Comparison of ENCODE assay signal across 11 cellular contexts in genomic region chr10:114401195-114401741, GRCh38. TPM values are rescaled to one million over a fixed set of nuclear protein-coding genes. Genes with fewer than 3 reads are reported as not detected.
DNase-seq lines count a peak whose midpoint lies in the region; ATAC-seq and TF ChIP-seq lines count a peak whose summit lies in the region.
"Had no signal": no experiment of that assay in that cellular context is flagged by ENCODE, and none has a peak within 500 bp of the region (broad histone marks: within the 10 kb centered on the region; RNA-seq: fewer than 3 reads in every experiment).

No MANE protein-coding gene starts in this region.

- H3K27ac ChIP-seq in muscle layer of duodenum (ENCODE audit: low read length), result peak overlapping the region; percentile 10

- POLR2A ChIA-PET in activated CD4-positive, alpha-beta T cell treated with anti-CD3 and anti-CD28 coated beads, Interleukin-2, amount 10 ng/mL, durations not matched to agents 7 days and 5 days (lab: Charles Lee), result no interaction called here

- no peaks in the 10 kb centered on the region for H3K36me3 Mint-ChIP-seq in activated CD4-positive, alpha-beta T cell treated with anti-CD3 and anti-CD28 coated beads, Interleukin-2, amount 10 ng/mL, durations not matched to agents 7 days and 5 days (ENCODE audit: low read depth)

- DNase-seq in A172 (ENCODE audit: low spot score) (peak; percentile 60), RPMI7951 (ENCODE audit: low read depth) (peak; percentile 64), fibroblast of villous mesenchyme (ENCODE audit: low read depth) (peak; percentile 99), activated gamma-delta T cell treated with Interleukin-2 at 50 U/mL for 16 hours (no peak), SIG-M5 (lab: John Stamatoyannopoulos, UW) (no peak)
- DNase-seq in activated CD4-positive, alpha-beta T cell treated with anti-CD3 and anti-CD28 coated beads, Interleukin-2, amount 10 ng/mL, durations not matched to agents 7 days and 5 days, result no peak
- DNase-seq: Karpas-422 had no signal

- no peaks in the 10 kb centered on the region for H3K36me3 ChIP-seq in muscle layer of duodenum (ENCODE audit: control insufficient read depth in 1 of 2, insufficient read depth in 2 of 2, low read length in 2 of 2)

- H3K27me3 Mint-ChIP-seq in activated CD4-positive, alpha-beta T cell treated with anti-CD3 and anti-CD28 coated beads, Interleukin-2, amount 10 ng/mL, durations not matched to agents 7 days and 5 days, result peaks cover 73% of the 10 kb centered on the region

- H3K4me1 Mint-ChIP-seq in activated CD4-positive, alpha-beta T cell treated with anti-CD3 and anti-CD28 coated beads, Interleukin-2, amount 10 ng/mL, durations not matched to agents 7 days and 5 days, result peaks cover 26% of the 10 kb centered on the region

- H3K4me3 ChIP-seq in fibroblast of villous mesenchyme (ENCODE audit: low read depth, low read length) (no peak overlapping the region), muscle layer of duodenum (ENCODE audit: low read depth in 1 of 2, low read length in 2 of 2) (no peak overlapping the region)

- H3K27ac Mint-ChIP-seq in activated CD4-positive, alpha-beta T cell treated with anti-CD3 and anti-CD28 coated beads, Interleukin-2, amount 10 ng/mL, durations not matched to agents 7 days and 5 days, result no peak overlapping the region
- H3K27ac Mint-ChIP-seq: dendritic cell treated with granulocyte-macrophage colony-stimulating factor and Interleukin-4, amounts not matched to agents 40 ng/mL and 50 ng/mL, for 4 days; T-helper 1 cell treated with Interleukin-12 subunit alpha and Interleukin-12 subunit beta and Interleukin-4 antibody, amounts not matched to agents 30 μg/mL and 1 μg/mL, for 36 hours had no signal

- no peaks in the 10 kb centered on the region for H3K27me3 ChIP-seq in muscle layer of duodenum (ENCODE audit: low read depth, low read length)

- no peak for ATAC-seq in GM21737 (IDR thresholded peaks at IDR 0.05; ENCODE audit: unreplicated experiment)

- no peak for TF ChIP-seq CTCF in fibroblast of villous mesenchyme (IDR thresholded peaks at IDR 0.05; ENCODE audit: insufficient read depth, low read depth, low read length)

- H3K4me3 Mint-ChIP-seq in activated CD4-positive, alpha-beta T cell treated with anti-CD3 and anti-CD28 coated beads, Interleukin-2, amount 10 ng/mL, durations not matched to agents 7 days and 5 days, result no peak overlapping the region
- H3K4me3 Mint-ChIP-seq: dendritic cell treated with granulocyte-macrophage colony-stimulating factor and Interleukin-4, amounts not matched to agents 40 ng/mL and 50 ng/mL, for 4 days; T-helper 1 cell treated with Interleukin-12 subunit alpha and Interleukin-12 subunit beta and Interleukin-4 antibody, amounts not matched to agents 30 μg/mL and 1 μg/mL, for 36 hours had no signal

- H3K9me3 ChIP-seq in muscle layer of duodenum (ENCODE audit: control insufficient read depth in 1 of 2, low read length in 2 of 2), result no peaks in the 10 kb centered on the region

- peaks cover 26 to 59% of the 10 kb centered on the region in 2 donors for H3K4me1 ChIP-seq in muscle layer of duodenum (ENCODE audit: control insufficient read depth in 1 of 2, insufficient read depth in 2 of 2, low read length in 2 of 2)

- CTCF ChIA-PET in activated CD4-positive, alpha-beta T cell treated with anti-CD3 and anti-CD28 coated beads, Interleukin-2, amount 10 ng/mL, durations not matched to agents 7 days and 5 days (lab: Charles Lee), result interaction anchor here (0.5 to 0.6 kb wide), 2 partner anchors 22 to 292 kb away, joined by 3 to 5 read pairs; no protein-coding TSS in a partner anchor

- H3K9me3 Mint-ChIP-seq in activated CD4-positive, alpha-beta T cell treated with anti-CD3 and anti-CD28 coated beads, Interleukin-2, amount 10 ng/mL, durations not matched to agents 7 days and 5 days, result no peaks in the 10 kb centered on the region
- H3K9me3 Mint-ChIP-seq: dendritic cell treated with granulocyte-macrophage colony-stimulating factor and Interleukin-4, amounts not matched to agents 40 ng/mL and 50 ng/mL, for 4 days; T-helper 1 cell treated with Interleukin-12 subunit alpha and Interleukin-12 subunit beta and Interleukin-4 antibody, amounts not matched to agents 30 μg/mL and 1 μg/mL, for 36 hours had no signal

RNA-seq across cellular contexts. Expression of gene AFAP1L2, which starts 3.0 kb away (rescaled TPM):
- 0.50 and 1.4 TPM in 2 replicates for total RNA-seq in A172 (2014; rRNA removed; shearing (Covaris generic))
- 1.7 and 2.0 TPM in 2 replicates for total RNA-seq in RPMI7951 (2014; rRNA removed; shearing (Covaris generic))
- total RNA-seq in fibroblast of villous mesenchyme, result 5.5 and 7.3 TPM in 2 replicates
- total RNA-seq in activated CD4-positive, alpha-beta T cell treated with anti-CD3 and anti-CD28 coated beads, Interleukin-2, amount 10 ng/mL, durations not matched to agents 7 days and 5 days, result 1 to 10 TPM; 1.1 to 1.8 TPM

Comparison
In these comparisons a context has a peak if more than half of its experiments do, and no peak if none do; other contexts are left out.
1. DNase-seq: peak in A172 (single experiment), RPMI7951 (single experiment) and fibroblast of villous mesenchyme (single experiment); none in activated gamma-delta T cell treated with Interleukin-2 at 50 U/mL for 16 hours (single experiment), activated CD4-positive, alpha-beta T cell treated with anti-CD3 and anti-CD28 coated beads, Interleukin-2, amount 10 ng/mL, durations not matched to agents 7 days and 5 days (single experiment) and SIG-M5 (single experiment).